Comparison of ENCODE assay signal across 20 cellular contexts in genomic region chr10:19947656-19948055, GRCh38.
DNase-seq lines count a peak whose midpoint lies in the region; ATAC-seq and TF ChIP-seq lines count a peak whose summit lies in the region.
"Had no signal": no experiment of that assay in that cellular context is flagged by ENCODE, and none has a peak within 500 bp of the region (broad histone marks: within the 10 kb centered on the region; RNA-seq: fewer than 3 reads in every experiment).

No MANE protein-coding gene starts in this region.

- ATAC-seq in heart left ventricle (no peak), Right ventricle myocardium superior (ENCODE audit: poor library complexity) (no peak), HG02588 (IDR thresholded peaks at IDR 0.05; ENCODE audit: unreplicated experiment) (peak; percentile 60), HG03354 (IDR thresholded peaks at IDR 0.05; ENCODE audit: poor library complexity, severe bottlenecking, unreplicated experiment) (peak; percentile 83), upper lobe of right lung (no peak)

- H3K27me3 ChIP-seq in heart left ventricle: no peaks in the 10 kb centered on the region
- no peaks in the 10 kb centered on the region for H3K27me3 ChIP-seq in upper lobe of right lung
- H3K27me3 ChIP-seq in Karpas-422 (ENCODE audit: low read length): no peaks in the 10 kb centered on the region
- H3K27me3 ChIP-seq: brain microvascular endothelial cell, sigmoid colon, testis had no signal

- no peak for TF ChIP-seq CTCF in heart left ventricle (IDR thresholded peaks at IDR 0.05)
- TF ChIP-seq CTCF in upper lobe of right lung (IDR thresholded peaks at IDR 0.05): no peak

- DNase-seq in heart left ventricle: no peak
- DNase-seq in Right ventricle myocardium superior: no peak
- DNase-seq in upper lobe of right lung: no peak
- no peak for DNase-seq in Karpas-422
- no peak for DNase-seq in stimulated activated CD4-positive, alpha-beta T cell treated with anti-CD3 and anti-CD28 coated beads, Interleukin-4, amount 100 ng/mL, for 1 hour
- DNase-seq in amygdala (lab: John Stamatoyannopoulos, UW): no peak
- DNase-seq: activated CD4-positive, alpha-beta T cell treated with anti-CD3 and anti-CD28 coated beads, Interleukin-2, amount 10 ng/mL, durations not matched to agents 24 days and 14 days; activated naive CD4-positive, alpha-beta T cell treated with anti-CD3 and anti-CD28 coated beads, Interleukin-2, amount 10 ng/mL, durations not matched to agents 7 days and 5 days; brain microvascular endothelial cell; CD4-positive, CD25-positive, alpha-beta regulatory T cell; midbrain; NCI-H1417 treated with DMSO at 0.1 percent for 48 hours; NCI-H345; nucleus accumbens; SHP77 treated with DMSO at 0.1 percent for 48 hours; sigmoid colon; stimulated activated CD4-positive, alpha-beta T cell treated with anti-CD3 and anti-CD28 coated beads, Interleukin-2, amount 100 ng/mL, for 48 hours; testis had no signal

- no peak for TF ChIP-seq POLR2A in heart left ventricle (IDR thresholded peaks at IDR 0.05)

- H3K4me1 ChIP-seq in heart left ventricle (peaks cover 0 to 53% (median 40%) of the 10 kb centered on the region in 12 donors), upper lobe of right lung (peaks cover 28% of the 10 kb centered on the region), Karpas-422 (ENCODE audit: low read length) (no peaks in the 10 kb centered on the region)

- no peaks in the 10 kb centered on the region; the same call in 1 of the 2 replicates for H3K9me2 ChIP-seq in Karpas-422 (replicated peaks; ENCODE audit: insufficient read depth, low read length)

- no peak overlapping the region for H3K4me2 ChIP-seq in Karpas-422 (ENCODE audit: low read depth, low read length, poor library complexity, severe bottlenecking)

- no peak overlapping the region for H2AFZ ChIP-seq in Karpas-422 (ENCODE audit: low read length)

- H3K36me3 ChIP-seq in heart left ventricle (no peaks in the 10 kb centered on the region), upper lobe of right lung (no peaks in the 10 kb centered on the region), Karpas-422 (ENCODE audit: insufficient read depth, low read length) (no peaks in the 10 kb centered on the region)
- H3K36me3 ChIP-seq: brain microvascular endothelial cell, sigmoid colon had no signal

- peaks cover 0 to 5% (median 0%) of the 10 kb centered on the region in 12 donors for H3K9me3 ChIP-seq in heart left ventricle
- H3K9me3 ChIP-seq in upper lobe of right lung: no peaks in the 10 kb centered on the region
- peaks cover 31% of the 10 kb centered on the region for H3K9me3 ChIP-seq in Karpas-422 (ENCODE audit: low read length)
- H3K9me3 ChIP-seq: sigmoid colon, testis had no signal

- H4K20me1 ChIP-seq in Karpas-422 (ENCODE audit: insufficient read depth, low read depth, low read length): no peaks in the 10 kb centered on the region

- H3K27ac ChIP-seq in heart left ventricle: peak overlapping the region in 10 of 12 donors; percentile 26 to 70 (median 38)
- peak overlapping the region; percentile 8 for H3K27ac ChIP-seq in upper lobe of right lung
- no peak overlapping the region for H3K27ac ChIP-seq in Karpas-422 (ENCODE audit: low read length)
- H3K27ac ChIP-seq: brain microvascular endothelial cell had no signal

- WGBS in heart left ventricle, 4 donors: 51 to 65% (median 54%) methylated on average over 2 of the region's 2 CpGs

- no peak overlapping the region for H3K9ac ChIP-seq in Karpas-422 (ENCODE audit: low read length)

- intact Hi-C loops in heart left ventricle (cut with DNase I): loop anchor here in 6 of 10 donors (5.0 to 10.0 kb wide), 2 partner anchors 123 to 130 kb away; partner anchors contain the start of gene PLXDC2 (in 4 of the 6)
- intact Hi-C loops in Right ventricle myocardium superior (cut with DNase I): loop anchor here (5.0 kb wide), 1 partner anchor 130 kb away; the partner anchor contains the start of gene PLXDC2
- intact Hi-C loops in upper lobe of right lung (cut with DNase I): no loop called here

- no peaks in the 10 kb centered on the region for H3K79me2 ChIP-seq in Karpas-422 (ENCODE audit: low read length)

- no peak overlapping the region for H3K4me3 ChIP-seq in heart left ventricle
- H3K4me3 ChIP-seq in upper lobe of right lung: no peak overlapping the region
- no peak overlapping the region for H3K4me3 ChIP-seq in Karpas-422 (ENCODE audit: low read length)
- H3K4me3 ChIP-seq: sigmoid colon, testis had no signal

Comparison
In these comparisons a context has a peak if more than half of its experiments do, and no peak if none do; other contexts are left out.
1. ATAC-seq: peak in HG02588 (single experiment) and HG03354 (single experiment); none in heart left ventricle (0 of 4), Right ventricle myocardium superior (single experiment) and upper lobe of right lung (single experiment).